23 cellular contexts compared by ENCODE assay signal in genomic region chr13:76854894-76855293, GRCh38. TPM values are rescaled to one million over a fixed set of nuclear protein-coding genes. Genes with fewer than 3 reads are reported as not detected.
A peak's percentile ranks its signal among the peaks of the same experiment; 100 is the strongest.
DNase-seq lines count a peak whose midpoint lies in the region; ATAC-seq and TF ChIP-seq lines count a peak whose summit lies in the region.
"Had no signal": no experiment of that assay in that cellular context is flagged by ENCODE, and none has a peak within 500 bp of the region (broad histone marks: within the 10 kb centered on the region; RNA-seq: fewer than 3 reads in every experiment).

No MANE protein-coding gene starts in this region.

- 67% methylated on average over 1 of the region's 1 CpG for WGBS in suprapubic skin

- no peaks in the 10 kb centered on the region for H3K27me3 Mint-ChIP-seq in MCF 10A (ENCODE audit: insufficient read depth, unreplicated experiment)
- H3K27me3 Mint-ChIP-seq: IgD-negative memory B cell had no signal

- H3K9me3 ChIP-seq in breast epithelium (no peaks in the 10 kb centered on the region), suprapubic skin (no peaks in the 10 kb centered on the region)
- H3K9me3 ChIP-seq: adrenal gland, gastroesophageal sphincter, SJSA1, tibial nerve had no signal

- TF ChIP-seq POLR2A in breast epithelium (IDR thresholded peaks at IDR 0.05) (no peak), suprapubic skin (IDR thresholded peaks at IDR 0.05) (no peak)

- H3K36me3 Mint-ChIP-seq in MCF 10A (ENCODE audit: insufficient read depth, unreplicated experiment): no peaks in the 10 kb centered on the region
- H3K36me3 Mint-ChIP-seq: CD14-positive monocyte had no signal

- H3K4me3 ChIP-seq in breast epithelium (no peak overlapping the region), fibroblast of villous mesenchyme (ENCODE audit: low read depth, low read length) (no peak overlapping the region), suprapubic skin (no peak overlapping the region)
- H3K4me3 ChIP-seq: adrenal gland, gastroesophageal sphincter, SJSA1, tibial nerve had no signal

- H3K4me1 Mint-ChIP-seq in MCF 10A (ENCODE audit: insufficient read depth, unreplicated experiment): peaks cover 36% of the 10 kb centered on the region
- H3K4me1 Mint-ChIP-seq: IgD-negative memory B cell had no signal

- H3K27ac Mint-ChIP-seq in MCF 10A (ENCODE audit: low read depth, unreplicated experiment): peak overlapping the region; percentile 77
- H3K27ac Mint-ChIP-seq: CD14-positive monocyte, endodermal cell, IgD-negative memory B cell had no signal

- CTCF ChIA-PET in MCF 10A (lab: Yijun Ruan, JAX): interaction anchor here (0.5 to 4.6 kb wide), 8 partner anchors 26 to 675 kb away, joined by 3 to 50 read pairs (median 4); partner anchors contain the start of gene KCTD12

- POLR2A ChIA-PET in MCF 10A (lab: Yijun Ruan, JAX): interaction anchor here (0.6 to 7.2 kb wide), 12 partner anchors 9 to 687 kb away, joined by 3 to 71 read pairs (median 4); partner anchors contain the start of gene KCTD12

- TF ChIP-seq EP300 in suprapubic skin (IDR thresholded peaks at IDR 0.05): no peak

- TF ChIP-seq CTCF in MCF 10A (IDR thresholded peaks at IDR 0.05; ENCODE audit: unreplicated experiment): no peak
- no peak for TF ChIP-seq CTCF in breast epithelium (IDR thresholded peaks at IDR 0.05)
- TF ChIP-seq CTCF in fibroblast of villous mesenchyme (IDR thresholded peaks at IDR 0.05; ENCODE audit: insufficient read depth, low read depth, low read length): no peak
- no peak for TF ChIP-seq CTCF in suprapubic skin (IDR thresholded peaks at IDR 0.05)

- H3K4me1 ChIP-seq in breast epithelium (peaks cover 0 to 6% of the 10 kb centered on the region in 2 donors), suprapubic skin (peaks cover 25% of the 10 kb centered on the region)

- no TSS peak for BruUV-seq in MCF 10A (replicated peaks; lab: Mats Ljungman, UMichigan)

- ATAC-seq in GM19324 (IDR thresholded peaks at IDR 0.05; ENCODE audit: low FRiP score, unreplicated experiment): no peak
- ATAC-seq: gastroesophageal sphincter, right cardiac atrium had no signal

- peak overlapping the region in 1 of 2 donors; percentile 22 for H3K27ac ChIP-seq in breast epithelium
- peak overlapping the region; percentile 58 for H3K27ac ChIP-seq in suprapubic skin
- H3K27ac ChIP-seq: adrenal gland, gastroesophageal sphincter, SJSA1 had no signal

- H3K27me3 ChIP-seq in breast epithelium (no peaks in the 10 kb centered on the region), suprapubic skin (no peaks in the 10 kb centered on the region)
- H3K27me3 ChIP-seq: adrenal gland, gastroesophageal sphincter, SJSA1, tibial nerve had no signal

- peak; percentile 49 for DNase-seq in MCF 10A (ENCODE audit: unreplicated experiment)
- no peak for DNase-seq in breast epithelium (ENCODE audit: low spot score in 2 of 2)
- DNase-seq in amniotic epithelial cell (ENCODE audit: low read depth): peak; percentile 17
- DNase-seq in fibroblast of villous mesenchyme (ENCODE audit: low read depth): peak; percentile 14
- DNase-seq in suprapubic skin (ENCODE audit: low spot score in 2 of 2): no peak
- no peak for DNase-seq in middle frontal gyrus (ENCODE audit: extremely low spot score, low spot score)
- DNase-seq in DMS53 treated with DMSO at 0.1 percent for 48 hours (lab: John Stamatoyannopoulos, UW; ENCODE audit: unreplicated experiment): no peak
- DNase-seq: activated CD4-positive, CD25-positive, alpha-beta regulatory T cell treated with anti-CD3 and anti-CD28 coated beads, Interleukin-2, amount 50 U/mL, for 72 hours; adrenal gland; DMS53; endodermal cell; NCI-H2081; NCI-H524; nucleus accumbens; right cardiac atrium; stimulated activated naive CD4-positive, alpha-beta T cell treated with Interleukin-2 at 50 U/mL for 16 hours; T-helper 9 cell had no signal

- no peaks in the 10 kb centered on the region for H3K36me3 ChIP-seq in breast epithelium
- no peaks in the 10 kb centered on the region for H3K36me3 ChIP-seq in suprapubic skin
- H3K36me3 ChIP-seq: adrenal gland, gastroesophageal sphincter, SJSA1, tibial nerve had no signal

- peaks cover under 1% of the 10 kb centered on the region for H3K9me3 Mint-ChIP-seq in MCF 10A (ENCODE audit: unreplicated experiment)
- H3K9me3 Mint-ChIP-seq: endodermal cell had no signal

- intact Hi-C loops in MCF 10A (cut with micrococcal nuclease): loop anchor here (2.0 kb wide), 1 partner anchor 30 kb away; no protein-coding TSS in a partner anchor
- intact Hi-C loops in breast epithelium (cut with DNase I; ENCODE audit: low total_unique reads): no loop called here

- no peak overlapping the region for H3K4me3 Mint-ChIP-seq in MCF 10A (ENCODE audit: unreplicated experiment)
- H3K4me3 Mint-ChIP-seq: CD14-positive monocyte, endodermal cell, IgD-negative memory B cell had no signal

RNA-seq across cellular contexts. Expression of gene KCTD12, which starts 31.3 kb away (rescaled TPM):
- total RNA-seq in MCF 10A (2022): 15.6 and 15.8 TPM in 2 replicates
- total RNA-seq in breast epithelium: 100 to 1,000 TPM in 1 of 3 donors, 10 to 100 TPM in 2; 59.7 to 117 (median 65.9) TPM
- total RNA-seq in fibroblast of villous mesenchyme: 16.1 and 18.6 TPM in 2 replicates
- total RNA-seq in suprapubic skin: 10 to 100 TPM; 27.3 to 61.7 (median 35.3) TPM

Comparison
In these comparisons a context has a peak if more than half of its experiments do, and no peak if none do; other contexts are left out.
1. DNase-seq: peak in MCF 10A (single experiment), amniotic epithelial cell (single experiment) and fibroblast of villous mesenchyme (single experiment); none in breast epithelium (0 of 2), suprapubic skin (0 of 2), middle frontal gyrus (single experiment) and DMS53 treated with DMSO at 0.1 percent for 48 hours (single experiment).